ENCODE assay signal across 8 cellular contexts in genomic region chr3:58008140-58009025, GRCh38. TPM values are rescaled to one million over a fixed set of nuclear protein-coding genes. Genes with fewer than 3 reads are reported as not detected.
A peak's percentile ranks its signal among the peaks of the same experiment; 100 is the strongest.
DNase-seq lines count a peak whose midpoint lies in the region; ATAC-seq and TF ChIP-seq lines count a peak whose summit lies in the region.

A gene with protein sequence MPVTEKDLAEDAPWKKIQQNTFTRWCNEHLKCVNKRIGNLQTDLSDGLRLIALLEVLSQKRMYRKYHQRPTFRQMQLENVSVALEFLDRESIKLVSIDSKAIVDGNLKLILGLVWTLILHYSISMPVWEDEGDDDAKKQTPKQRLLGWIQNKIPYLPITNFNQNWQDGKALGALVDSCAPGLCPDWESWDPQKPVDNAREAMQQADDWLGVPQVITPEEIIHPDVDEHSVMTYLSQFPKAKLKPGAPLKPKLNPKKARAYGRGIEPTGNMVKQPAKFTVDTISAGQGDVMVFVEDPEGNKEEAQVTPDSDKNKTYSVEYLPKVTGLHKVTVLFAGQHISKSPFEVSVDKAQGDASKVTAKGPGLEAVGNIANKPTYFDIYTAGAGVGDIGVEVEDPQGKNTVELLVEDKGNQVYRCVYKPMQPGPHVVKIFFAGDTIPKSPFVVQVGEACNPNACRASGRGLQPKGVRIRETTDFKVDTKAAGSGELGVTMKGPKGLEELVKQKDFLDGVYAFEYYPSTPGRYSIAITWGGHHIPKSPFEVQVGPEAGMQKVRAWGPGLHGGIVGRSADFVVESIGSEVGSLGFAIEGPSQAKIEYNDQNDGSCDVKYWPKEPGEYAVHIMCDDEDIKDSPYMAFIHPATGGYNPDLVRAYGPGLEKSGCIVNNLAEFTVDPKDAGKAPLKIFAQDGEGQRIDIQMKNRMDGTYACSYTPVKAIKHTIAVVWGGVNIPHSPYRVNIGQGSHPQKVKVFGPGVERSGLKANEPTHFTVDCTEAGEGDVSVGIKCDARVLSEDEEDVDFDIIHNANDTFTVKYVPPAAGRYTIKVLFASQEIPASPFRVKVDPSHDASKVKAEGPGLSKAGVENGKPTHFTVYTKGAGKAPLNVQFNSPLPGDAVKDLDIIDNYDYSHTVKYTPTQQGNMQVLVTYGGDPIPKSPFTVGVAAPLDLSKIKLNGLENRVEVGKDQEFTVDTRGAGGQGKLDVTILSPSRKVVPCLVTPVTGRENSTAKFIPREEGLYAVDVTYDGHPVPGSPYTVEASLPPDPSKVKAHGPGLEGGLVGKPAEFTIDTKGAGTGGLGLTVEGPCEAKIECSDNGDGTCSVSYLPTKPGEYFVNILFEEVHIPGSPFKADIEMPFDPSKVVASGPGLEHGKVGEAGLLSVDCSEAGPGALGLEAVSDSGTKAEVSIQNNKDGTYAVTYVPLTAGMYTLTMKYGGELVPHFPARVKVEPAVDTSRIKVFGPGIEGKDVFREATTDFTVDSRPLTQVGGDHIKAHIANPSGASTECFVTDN (N-terminal part only) (plus strand): TSS chr3:58008422. CDS start chr3:58008565, 143 bp downstream.

- in situ Hi-C loops in SK-MEL-5 (cut with HindIII; ENCODE audit: low pct_unique_long_range_greater_than_20kb, low sequenced_read_pairs): no loop called here

- H3K4me2 ChIP-seq in BLaER1: peak within 1 kb of the TSS; percentile 97

- H3K9me3 ChIP-seq in BLaER1 (no peaks in the 10 kb centered on the region), gastroesophageal sphincter (no peaks in the 10 kb centered on the region), suprapubic skin (no peaks in the 10 kb centered on the region)

- peak within 1 kb of the TSS; percentile 82 for H3K9ac ChIP-seq in BLaER1

- WGBS in gastroesophageal sphincter (ENCODE audit: low coverage in 1 of 2), 2 donors: 0% methylated on average over 4 of the region's 91 CpGs; no CpG with 5 or more reads in 1 of the 2 donors
- WGBS in suprapubic skin: under 1% methylated on average over 17 of the region's 91 CpGs

- peak; percentile 69 for DNase-seq in SK-MEL-5 (ENCODE audit: low read depth, low spot score)
- DNase-seq in activated naive CD4-positive, alpha-beta T cell treated with Interleukin-2 at 50 U/mL for 16 hours: peak; percentile 77
- DNase-seq in nucleus accumbens (lab: John Stamatoyannopoulos, UW): peak in 52 of 56 donors; percentile 28 to 84 (median 66)
- DNase-seq in suprapubic skin (ENCODE audit: low spot score in 2 of 2): peak in 1 of 2 donors; percentile 83

- H3K27me3 ChIP-seq in BLaER1: no peaks in the 10 kb centered on the region
- no peaks in the 10 kb centered on the region for H3K27me3 ChIP-seq in gastroesophageal sphincter
- no peaks in the 10 kb centered on the region for H3K27me3 ChIP-seq in suprapubic skin

- H4K20me1 ChIP-seq in BLaER1: peaks cover 46% of the 10 kb centered on the region

- H3K4me1 ChIP-seq in BLaER1: peaks cover 44% of the 10 kb centered on the region
- peaks cover under 1 to 51% (median 23%) of the 10 kb centered on the region in 3 donors for H3K4me1 ChIP-seq in gastroesophageal sphincter
- H3K4me1 ChIP-seq in suprapubic skin: peaks cover 57% of the 10 kb centered on the region

- no peaks in the 10 kb centered on the region for H3K36me3 ChIP-seq in BLaER1
- H3K36me3 ChIP-seq in gastroesophageal sphincter: no peaks in the 10 kb centered on the region
- H3K36me3 ChIP-seq in suprapubic skin: no peaks in the 10 kb centered on the region

- peak; percentile 78 to 92 (median 80) for TF ChIP-seq CTCF in gastroesophageal sphincter (IDR thresholded peaks at IDR 0.05)
- peak; percentile 67 to 86 for TF ChIP-seq CTCF in suprapubic skin (IDR thresholded peaks at IDR 0.05)

- peak; percentile 67 for TF ChIP-seq POLR2A in GM19099 (IDR thresholded peaks at IDR 0.05; ENCODE audit: extremely low read depth, insufficient read length, low read depth)
- peak; percentile 44 to 68 for TF ChIP-seq POLR2A in gastroesophageal sphincter (IDR thresholded peaks at IDR 0.05)
- TF ChIP-seq POLR2A in suprapubic skin (IDR thresholded peaks at IDR 0.05): peak in 1 of 2 donors; percentile 23

- H3K27ac ChIP-seq in BLaER1 (peak within 1 kb of the TSS; percentile 79), gastroesophageal sphincter (peak within 1 kb of the TSS; percentile 54 to 87 (median 84)), suprapubic skin (peak within 1 kb of the TSS; percentile 89)

- TF ChIP-seq EP300 in gastroesophageal sphincter (IDR thresholded peaks at IDR 0.05) (no peak), suprapubic skin (IDR thresholded peaks at IDR 0.05) (no peak)

- ATAC-seq in HG03565 (IDR thresholded peaks at IDR 0.05; ENCODE audit: unreplicated experiment) (peak; percentile 61), gastroesophageal sphincter (peak; percentile 91)

- H3K4me3 ChIP-seq in BLaER1: peak within 1 kb of the TSS; percentile 82
- peak within 1 kb of the TSS; percentile 60 to 65 for H3K4me3 ChIP-seq in gastroesophageal sphincter
- peak within 1 kb of the TSS; percentile 74 for H3K4me3 ChIP-seq in suprapubic skin

RNA-seq across cellular contexts. Expression of the gene that starts here (rescaled TPM):
- total RNA-seq in SK-MEL-5 (2014; rRNA removed; shearing (Covaris generic)): 20.7 and 23.6 TPM in 2 replicates
- polyA plus RNA-seq in SK-MEL-5 (2015; cell fraction: cytosol; rRNA removed): 11.2 and 13.1 TPM in 2 replicates
- 15.9 and 22.7 TPM in 2 replicates for polyA plus RNA-seq in SK-MEL-5 (2015; cell fraction: nucleus; rRNA removed)
- 100 to 1,000 TPM in 1 of 4 donors, 10 to 100 TPM in 3; 60.2 to 138 (median 96.2) TPM for total RNA-seq in gastroesophageal sphincter
- 100 to 1,000 TPM; 143 to 186 (median 150) TPM for total RNA-seq in suprapubic skin
